In genomic region chr2:149611100-149611820, GRCh38 we compare ENCODE assay signal across 13 cellular contexts.
DNase-seq lines count a peak whose midpoint lies in the region; ATAC-seq, FAIRE-seq and TF ChIP-seq lines count a peak whose summit lies in the region.
"Had no signal": no experiment of that assay in that cellular context is flagged by ENCODE, and none has a peak within 500 bp of the region (broad histone marks: within the 10 kb centered on the region; RNA-seq: fewer than 3 reads in every experiment).

No MANE protein-coding gene starts in this region.

- DNase-seq in NCI-H1417 (lab: John Stamatoyannopoulos, UW) = peak in 2 of 3 experiments; percentile 41 to 86
- DNase-seq in NCI-H1417 treated with DMSO at 0.1 percent for 48 hours (lab: John Stamatoyannopoulos, UW) = no peak
- DNase-seq in NCI-H524 (lab: John Stamatoyannopoulos, UW) = peak; percentile 87 to 96
- peak; percentile 27 for DNase-seq in fibroblast of gingiva (ENCODE audit: low read depth)
- DNase-seq in retinal pigment epithelial cell (ENCODE audit: low read depth) = no peak
- DNase-seq in H54 (ENCODE audit: insufficient read length, low spot score) = no peak
- DNase-seq in stimulated activated CD4-positive, alpha-beta T cell treated with anti-CD3 and anti-CD28 coated beads, Interleukin-15, amount 100 ng/mL, for 24 hours = no peak
- DNase-seq: gastrocnemius medialis, HCEC 1CT, T-helper 17 cell had no signal

- no peak for FAIRE-seq in H54 (lab: Jason Lieb, UNC)
- FAIRE-seq: G401.6 had no signal

- no peak overlapping the region for H3K4me3 ChIP-seq in retinal pigment epithelial cell (ENCODE audit: low read length)
- H3K4me3 ChIP-seq: ascending aorta, gastrocnemius medialis had no signal

- ATAC-seq in HG03108 (IDR thresholded peaks at IDR 0.05; ENCODE audit: unreplicated experiment) = no peak
- ATAC-seq: T-helper 17 cell had no signal

- TF ChIP-seq CTCF in retinal pigment epithelial cell (conservative IDR thresholded peaks at IDR 0.05; ENCODE audit: low read depth, low read length) = peak; percentile 42

- no peak for TF ChIP-seq POLR2A in H54 (IDR thresholded peaks at IDR 0.05; ENCODE audit: low read depth, low read length)

Comparison
In these comparisons a context has a peak if more than half of its experiments do, and no peak if none do; other contexts are left out.
1. DNase-seq: peak in NCI-H1417 (2 of 3), NCI-H524 (2 of 2) and fibroblast of gingiva (single experiment); none in NCI-H1417 treated with DMSO at 0.1 percent for 48 hours (single experiment), retinal pigment epithelial cell (single experiment), H54 (single experiment) and stimulated activated CD4-positive, alpha-beta T cell treated with anti-CD3 and anti-CD28 coated beads, Interleukin-15, amount 100 ng/mL, for 24 hours (single experiment).